Comparison of ENCODE assay signal across 8 cellular contexts in the genomic region with DNA sequence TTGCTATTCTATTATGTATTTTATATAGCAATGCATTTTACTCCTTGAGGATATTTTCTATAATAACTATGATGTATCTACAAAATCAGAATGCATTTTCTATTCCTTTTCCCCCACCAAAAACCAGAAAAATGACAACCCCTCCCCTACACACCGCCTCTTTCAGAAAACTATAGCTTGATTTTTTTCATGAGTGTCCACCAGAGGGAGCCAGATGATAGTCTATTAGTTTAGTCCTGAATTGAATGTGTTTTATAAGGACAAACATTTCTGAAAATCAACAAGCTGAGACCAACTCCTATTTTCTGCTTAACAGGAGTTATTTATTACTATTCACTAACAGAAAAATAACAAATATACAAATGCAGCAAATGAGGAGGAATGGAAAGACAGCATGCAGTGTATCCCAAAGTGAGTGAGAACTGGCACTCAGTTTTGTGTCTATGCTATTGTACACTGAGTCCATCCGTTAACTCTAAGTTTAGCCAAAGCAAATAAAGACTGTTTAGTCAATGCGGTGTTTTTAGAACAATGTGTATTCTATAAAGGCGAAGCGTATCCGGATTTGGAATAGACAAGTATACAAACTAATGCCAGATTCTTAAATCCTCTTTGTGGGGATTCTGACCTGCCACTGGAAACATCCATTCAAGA.
DNase-seq lines count a peak whose midpoint lies in the region; ATAC-seq and TF ChIP-seq lines count a peak whose summit lies in the region.

No MANE protein-coding gene starts in this region.

- H3K36me3 ChIP-seq in ascending aorta = no peaks in the 10 kb centered on the region
- H3K36me3 ChIP-seq in hepatocyte (replicated peaks; ENCODE audit: insufficient read depth, low read depth) = no peaks in the 10 kb centered on the region

- TF ChIP-seq CTCF in ascending aorta (IDR thresholded peaks at IDR 0.05) (peak; percentile 45 to 73 (median 55)), hepatocyte (IDR thresholded peaks at IDR 0.05; ENCODE audit: poor library complexity) (peak; percentile 76)

- H3K27me3 ChIP-seq in ascending aorta = no peaks in the 10 kb centered on the region
- no peaks in the 10 kb centered on the region for H3K27me3 ChIP-seq in hepatocyte

- H3K9me3 ChIP-seq in ascending aorta (no peaks in the 10 kb centered on the region), hepatocyte (ENCODE audit: low read depth) (no peaks in the 10 kb centered on the region)

- H3K4me2 ChIP-seq in hepatocyte = no peak overlapping the region

- H3K4me1 ChIP-seq in ascending aorta (no peaks in the 10 kb centered on the region), hepatocyte (ENCODE audit: insufficient read depth) (no peaks in the 10 kb centered on the region)

- H3K4me3 ChIP-seq in ascending aorta = no peak overlapping the region
- no peak overlapping the region for H3K4me3 ChIP-seq in hepatocyte

- H3K27ac ChIP-seq in ascending aorta (no peak overlapping the region), hepatocyte (no peak overlapping the region)

- intact Hi-C loops in ascending aorta (cut with DNase I) = loop anchor here (1.0 kb wide), 1 partner anchor 343 kb away; no protein-coding TSS in a partner anchor

- H4K20me1 ChIP-seq in hepatocyte (ENCODE audit: insufficient read depth, poor library complexity, severe bottlenecking) = no peaks in the 10 kb centered on the region

- no peaks in the 10 kb centered on the region for H3K9me2 ChIP-seq in hepatocyte (replicated peaks; ENCODE audit: insufficient read depth)

- ATAC-seq in GM21360 (IDR thresholded peaks at IDR 0.05; ENCODE audit: unreplicated experiment) (no peak), GM21737 (IDR thresholded peaks at IDR 0.05; ENCODE audit: unreplicated experiment) (no peak)

- H2AFZ ChIP-seq in hepatocyte = no peak overlapping the region

- H3K79me2 ChIP-seq in hepatocyte = no peaks in the 10 kb centered on the region

- 33% methylated on average over 6 of the region's 6 CpGs for WGBS in hepatocyte (ENCODE audit: low lambda C conversion rate, missing lambda C conversion rate)

- DNase-seq in DMS114 treated with DMSO at 0.1 percent for 48 hours (lab: John Stamatoyannopoulos, UW; ENCODE audit: unreplicated experiment) = peak; percentile 40
- DNase-seq in HCEC 1CT = peak; percentile 13
- peak; percentile 15 for DNase-seq in NCI-H82 treated with DMSO at 0.1 percent for 48 hours (lab: John Stamatoyannopoulos, UW; ENCODE audit: unreplicated experiment)
- DNase-seq in ascending aorta (ENCODE audit: low spot score in 2 of 2) = no peak
- DNase-seq in hepatocyte (ENCODE audit: low spot score) = peak; percentile 80
- peak; percentile 47 for DNase-seq in smooth muscle cell of the brain vasculature (ENCODE audit: low read depth, low spot score)

Comparison
In these comparisons a context has a peak if more than half of its experiments do, and no peak if none do; other contexts are left out.
1. DNase-seq: peak in DMS114 treated with DMSO at 0.1 percent for 48 hours (single experiment), HCEC 1CT (single experiment), NCI-H82 treated with DMSO at 0.1 percent for 48 hours (single experiment), hepatocyte (single experiment) and smooth muscle cell of the brain vasculature (single experiment); none in ascending aorta (0 of 2).